Comparison of ENCODE assay signal across 8 cellular contexts in genomic region chr15:69713726-69714559, GRCh38.
DNase-seq lines count a peak whose midpoint lies in the region; ATAC-seq and TF ChIP-seq lines count a peak whose summit lies in the region.

No MANE protein-coding gene starts in this region.

- H3K9me3 ChIP-seq in DND-41 (ENCODE audit: insufficient read depth, low read length, severe bottlenecking) (no peaks in the 10 kb centered on the region), PC-9 (ENCODE audit: insufficient read depth, low read depth) (peaks cover 7% of the 10 kb centered on the region; the same call in 1 of the 2 replicates), smooth muscle cell (replicated peaks; ENCODE audit: low read depth) (no peaks in the 10 kb centered on the region)

- H3K79me2 ChIP-seq in DND-41 (ENCODE audit: insufficient read depth, low read length) = no peaks in the 10 kb centered on the region
- no peaks in the 10 kb centered on the region for H3K79me2 ChIP-seq in PC-9 (ENCODE audit: low read depth)
- H3K79me2 ChIP-seq in smooth muscle cell (ENCODE audit: low read depth) = no peaks in the 10 kb centered on the region

- H3K4me3 Mint-ChIP-seq in activated naive CD8-positive, alpha-beta T cell treated with anti-CD3 and anti-CD28 coated beads, Interleukin-2, amount 10 ng/mL, durations not matched to agents 7 days and 5 days = peak overlapping the region; percentile 69
- H3K4me3 Mint-ChIP-seq in progenitor cell of endocrine pancreas (ENCODE audit: low read depth) = no peak overlapping the region

- H3K36me3 Mint-ChIP-seq in activated naive CD8-positive, alpha-beta T cell treated with anti-CD3 and anti-CD28 coated beads, Interleukin-2, amount 10 ng/mL, durations not matched to agents 7 days and 5 days = peaks cover 14% of the 10 kb centered on the region
- no peaks in the 10 kb centered on the region for H3K36me3 Mint-ChIP-seq in progenitor cell of endocrine pancreas (ENCODE audit: insufficient read depth)

- H3K27me3 ChIP-seq in DND-41 (ENCODE audit: insufficient read depth, low read length, poor library complexity) (peaks cover 4% of the 10 kb centered on the region), PC-9 (ENCODE audit: insufficient read depth, low read depth) (no peaks in the 10 kb centered on the region), smooth muscle cell (ENCODE audit: low read depth) (no peaks in the 10 kb centered on the region)

- H3K36me3 ChIP-seq in DND-41 (ENCODE audit: insufficient read depth, low read length) = no peaks in the 10 kb centered on the region
- no peaks in the 10 kb centered on the region for H3K36me3 ChIP-seq in PC-9 (ENCODE audit: low read depth)
- no peaks in the 10 kb centered on the region for H3K36me3 ChIP-seq in smooth muscle cell (ENCODE audit: low read depth)

- peak; percentile 84 for ATAC-seq in DND-41 (ENCODE audit: insufficient read depth, low read depth)
- peak; percentile 92 for ATAC-seq in GM21737 (IDR thresholded peaks at IDR 0.05; ENCODE audit: unreplicated experiment)
- ATAC-seq in activated naive CD8-positive, alpha-beta T cell treated with anti-CD3 and anti-CD28 coated beads, Interleukin-2, amount 10 ng/mL, durations not matched to agents 7 days and 5 days (ENCODE audit: low read depth) = peak; percentile 92

- peak overlapping the region; percentile 89 for H3K27ac Mint-ChIP-seq in activated naive CD8-positive, alpha-beta T cell treated with anti-CD3 and anti-CD28 coated beads, Interleukin-2, amount 10 ng/mL, durations not matched to agents 7 days and 5 days
- H3K27ac Mint-ChIP-seq in progenitor cell of endocrine pancreas = no peak overlapping the region

- no peaks in the 10 kb centered on the region for H3K9me2 ChIP-seq in PC-9 (ENCODE audit: insufficient read depth)

- no peak overlapping the region for H3K4me3 ChIP-seq in DND-41 (ENCODE audit: low read depth in 1 of 2, low read length in 2 of 2)
- peak overlapping the region; percentile 23; the same call in 1 of the 2 replicates for H3K4me3 ChIP-seq in PC-9
- no peak overlapping the region for H3K4me3 ChIP-seq in smooth muscle cell

- POLR2A ChIA-PET in PC-9 (lab: Charles Lee; ENCODE audit: unreplicated experiment) = interaction anchor here (0.6 kb wide), 1 partner anchor 11 kb away, joined by 4 read pairs; no protein-coding TSS in a partner anchor
- POLR2A ChIA-PET in activated naive CD8-positive, alpha-beta T cell treated with anti-CD3 and anti-CD28 coated beads, Interleukin-2, amount 10 ng/mL, durations not matched to agents 7 days and 5 days (lab: Charles Lee) = interaction anchor here (0.6 to 2.7 kb wide), 8 partner anchors 10 to 383 kb away, joined by 3 to 13 read pairs (median 5); partner anchors contain the start of gene TLE3

- TF ChIP-seq CTCF in DND-41 (IDR thresholded peaks at IDR 0.05; ENCODE audit: borderline replicate concordance, extremely low read depth, low read length, poor library complexity, severe bottlenecking) = no peak
- TF ChIP-seq CTCF in PC-9 (conservative IDR thresholded peaks at IDR 0.05) = no peak
- TF ChIP-seq CTCF in smooth muscle cell (IDR thresholded peaks at IDR 0.05; ENCODE audit: borderline replicate concordance, insufficient read depth, poor library complexity, severe bottlenecking) = no peak
- TF ChIP-seq CTCF in progenitor cell of endocrine pancreas (IDR thresholded peaks at IDR 0.05; ENCODE audit: unreplicated experiment) = no peak

- H4K20me1 ChIP-seq in DND-41 (ENCODE audit: insufficient read depth, low read length) (no peaks in the 10 kb centered on the region), PC-9 (ENCODE audit: insufficient read depth) (no peaks in the 10 kb centered on the region), smooth muscle cell (ENCODE audit: low read depth) (no peaks in the 10 kb centered on the region)

- H3F3A ChIP-seq in PC-9 (ENCODE audit: insufficient read depth, low read depth) (peaks cover 31% of the 10 kb centered on the region; the same call in 1 of the 2 replicates), smooth muscle cell (ENCODE audit: low read depth) (no peaks in the 10 kb centered on the region)

- H3K4me1 Mint-ChIP-seq in activated naive CD8-positive, alpha-beta T cell treated with anti-CD3 and anti-CD28 coated beads, Interleukin-2, amount 10 ng/mL, durations not matched to agents 7 days and 5 days = peaks cover 55% of the 10 kb centered on the region
- no peaks in the 10 kb centered on the region for H3K4me1 Mint-ChIP-seq in progenitor cell of endocrine pancreas (ENCODE audit: low read depth)

- H3K9me3 Mint-ChIP-seq in activated naive CD8-positive, alpha-beta T cell treated with anti-CD3 and anti-CD28 coated beads, Interleukin-2, amount 10 ng/mL, durations not matched to agents 7 days and 5 days = peaks cover 7% of the 10 kb centered on the region
- peaks cover 3% of the 10 kb centered on the region for H3K9me3 Mint-ChIP-seq in progenitor cell of endocrine pancreas (ENCODE audit: low read depth)

- H3K4me2 ChIP-seq in DND-41 (ENCODE audit: insufficient read depth, low read length) (no peak overlapping the region), PC-9 (peak overlapping the region; percentile 59), smooth muscle cell (no peak overlapping the region)

- CTCF ChIA-PET in PC-9 (lab: Charles Lee) = no interaction called here

- H3K27ac ChIP-seq in DND-41 (ENCODE audit: low read length) (no peak overlapping the region), PC-9 (peak overlapping the region; percentile 87), smooth muscle cell (ENCODE audit: low read depth) (no peak overlapping the region)

- intact Hi-C loops in PC-9 (cut with micrococcal nuclease; ENCODE audit: unreplicated experiment) = no loop called here

- H2AFZ ChIP-seq in DND-41 (ENCODE audit: low read depth, low read length) (no peak overlapping the region), PC-9 (peak overlapping the region; percentile 70; the same call in 1 of the 2 replicates), smooth muscle cell (ENCODE audit: low read depth) (no peak overlapping the region)

- H3K9ac ChIP-seq in DND-41 (ENCODE audit: low read depth, low read length) (no peak overlapping the region), smooth muscle cell (ENCODE audit: low read depth) (no peak overlapping the region)

- WGBS in smooth muscle cell (ENCODE audit: low lambda C conversion rate) = 89% methylated on average over 9 of the region's 9 CpGs

- BruUV-seq in PC-9 (replicated peaks; lab: Mats Ljungman, UMichigan) = no TSS peak

- DNase-seq in DND-41 = peak; percentile 33
- peak; percentile 41 to 86 for DNase-seq in PC-9
- peak; percentile 62 for DNase-seq in activated naive CD8-positive, alpha-beta T cell treated with anti-CD3 and anti-CD28 coated beads, Interleukin-2, amount 10 ng/mL, durations not matched to agents 7 days and 5 days
- DNase-seq in stimulated activated CD8-positive, alpha-beta memory T cell treated with anti-CD3 and anti-CD28 coated beads, Interleukin-7, amount 100 ng/mL, for 48 hours (ENCODE audit: extremely low read depth in 1 of 2, low read depth in 1 of 2) = peak; percentile 33 to 75
- no peak for DNase-seq in smooth muscle cell (lab: John Stamatoyannopoulos, UW; ENCODE audit: unreplicated experiment)
- DNase-seq in progenitor cell of endocrine pancreas (ENCODE audit: low spot score, unreplicated experiment) = no peak
- DNase-seq in epidermal melanocyte (ENCODE audit: insufficient read length, low spot score) = no peak

- H3K27me3 Mint-ChIP-seq in activated naive CD8-positive, alpha-beta T cell treated with anti-CD3 and anti-CD28 coated beads, Interleukin-2, amount 10 ng/mL, durations not matched to agents 7 days and 5 days = no peaks in the 10 kb centered on the region
- H3K27me3 Mint-ChIP-seq in progenitor cell of endocrine pancreas = peaks cover 74% of the 10 kb centered on the region

- no peaks in the 10 kb centered on the region for H3K4me1 ChIP-seq in DND-41 (ENCODE audit: insufficient read depth, low read length)
- peaks cover 39% of the 10 kb centered on the region for H3K4me1 ChIP-seq in PC-9 (replicated peaks; ENCODE audit: insufficient read depth)
- H3K4me1 ChIP-seq in smooth muscle cell (ENCODE audit: low read depth) = no peaks in the 10 kb centered on the region

Comparison
In these comparisons a context has a peak if more than half of its experiments do, and no peak if none do; other contexts are left out.
1. DNase-seq: peak in DND-41 (single experiment), PC-9 (2 of 2), activated naive CD8-positive, alpha-beta T cell treated with anti-CD3 and anti-CD28 coated beads, Interleukin-2, amount 10 ng/mL, durations not matched to agents 7 days and 5 days (single experiment) and stimulated activated CD8-positive, alpha-beta memory T cell treated with anti-CD3 and anti-CD28 coated beads, Interleukin-7, amount 100 ng/mL, for 48 hours (2 of 2); none in smooth muscle cell (single experiment), progenitor cell of endocrine pancreas (single experiment) and epidermal melanocyte (single experiment).
2. Peak in every context shown above with its lines, with median percentiles within 50 percentile points of each other: ATAC-seq.